ENCODE assay signal across 18 cellular contexts in the genomic region with DNA sequence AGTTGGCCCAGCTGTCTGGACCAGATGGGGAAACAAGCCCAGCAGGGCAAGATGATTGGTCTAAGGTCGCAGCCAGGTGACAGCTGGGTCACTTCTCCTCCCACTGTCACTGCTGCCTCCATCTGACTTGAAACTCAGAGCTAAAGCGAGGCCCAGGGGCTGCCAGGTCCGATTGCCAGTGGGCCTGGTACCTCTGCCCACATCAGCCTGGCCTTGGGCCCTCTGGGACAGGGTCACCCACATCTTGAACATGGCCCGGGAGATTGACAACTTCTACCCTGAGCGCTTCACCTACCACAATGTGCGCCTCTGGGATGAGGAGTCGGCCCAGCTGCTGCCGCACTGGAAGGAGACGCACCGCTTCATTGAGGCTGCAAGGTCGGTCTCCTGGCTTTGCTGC. TPM values are rescaled to one million over a fixed set of nuclear protein-coding genes. Genes with fewer than 3 reads are reported as not detected.
DNase-seq lines count a peak whose midpoint lies in the region; ATAC-seq and TF ChIP-seq lines count a peak whose summit lies in the region.
"Had no signal": no experiment of that assay in that cellular context is flagged by ENCODE, and none has a peak within 500 bp of the region (broad histone marks: within the 10 kb centered on the region; RNA-seq: fewer than 3 reads in every experiment).

No MANE protein-coding gene starts in this region.

- H3K4me1 ChIP-seq in endodermal cell (ENCODE audit: control insufficient read depth, insufficient read depth, low read length) (no peaks in the 10 kb centered on the region), osteoblast (ENCODE audit: insufficient read depth, low read length) (peaks cover 6% of the 10 kb centered on the region)

- TF ChIP-seq CTCF in endodermal cell (conservative IDR thresholded peaks at IDR 0.05) = no peak
- no peak for TF ChIP-seq CTCF in osteoblast (IDR thresholded peaks at IDR 0.05; ENCODE audit: extremely low read depth, low read depth, low read length)

- H3K36me3 ChIP-seq in endodermal cell (ENCODE audit: control insufficient read depth, insufficient read depth, low read length) = peaks cover 4% of the 10 kb centered on the region
- H3K36me3 ChIP-seq in osteoblast (ENCODE audit: insufficient read depth, low read length) = peaks cover 11% of the 10 kb centered on the region

- peaks cover 2% of the 10 kb centered on the region for H3K27me3 Mint-ChIP-seq in endodermal cell (ENCODE audit: insufficient read depth)

- H4K20me1 ChIP-seq in osteoblast (ENCODE audit: insufficient read depth, low read length) = no peaks in the 10 kb centered on the region

- DNase-seq in DMS 273 (lab: John Stamatoyannopoulos, UW; ENCODE audit: unreplicated experiment) (peak; percentile 53), DMS 273 treated with DMSO at 0.1 percent for 48 hours (lab: John Stamatoyannopoulos, UW) (no peak), NAMALWA (ENCODE audit: low spot score) (peak; percentile 41), endodermal cell (peak; percentile 29), osteoblast (ENCODE audit: insufficient read length, low spot score, missing footprints) (peak; percentile 58), NOMO-1 treated with DMSO at 0.1 percent for 48 hours (lab: John Stamatoyannopoulos, UW; ENCODE audit: unreplicated experiment) (no peak)
- no peak for DNase-seq in stimulated activated naive CD4-positive, alpha-beta T cell (lab: John Stamatoyannopoulos, UW)
- DNase-seq: DMS153, KBM-7, MV-4-11, NCI-H1417 treated with DMSO at 0.1 percent for 48 hours, NCI-H1930, NCI-H510A, NCI-H774, SHP77 had no signal

- ATAC-seq in GM21381 (IDR thresholded peaks at IDR 0.05; ENCODE audit: unreplicated experiment) = no peak
- ATAC-seq: Panc1 had no signal

- H3K9me3 ChIP-seq in endodermal cell (ENCODE audit: control insufficient read depth, low read length) = no peaks in the 10 kb centered on the region
- no peaks in the 10 kb centered on the region for H3K9me3 ChIP-seq in osteoblast (ENCODE audit: low read depth, low read length)

- H3K4me2 ChIP-seq in osteoblast (ENCODE audit: insufficient read depth, low read length) = no peak overlapping the region

- H3K27ac Mint-ChIP-seq in endodermal cell = no peak overlapping the region

- no peak overlapping the region for H2AFZ ChIP-seq in osteoblast (ENCODE audit: low read length)

- H3K27me3 ChIP-seq in endodermal cell (ENCODE audit: control insufficient read depth, insufficient read depth, low read length, poor library complexity, severe bottlenecking) (no peaks in the 10 kb centered on the region), osteoblast (ENCODE audit: insufficient read depth, low read length) (no peaks in the 10 kb centered on the region)

- H3K9ac ChIP-seq in endodermal cell (ENCODE audit: extremely low read depth, low read length, poor library complexity, severe bottlenecking) = no peak overlapping the region

- peaks cover 14% of the 10 kb centered on the region for H3K36me3 Mint-ChIP-seq in endodermal cell (ENCODE audit: low read depth)

- H3K27ac ChIP-seq in endodermal cell (ENCODE audit: low read depth, low read length) (no peak overlapping the region), osteoblast (ENCODE audit: low read depth, low read length) (no peak overlapping the region)
- H3K27ac ChIP-seq: 22Rv1 had no signal

- H3K4me3 ChIP-seq in endodermal cell (ENCODE audit: low read length) (no peak overlapping the region), osteoblast (ENCODE audit: insufficient read depth, low read length) (no peak overlapping the region)

- H3K4me1 Mint-ChIP-seq in endodermal cell = peaks cover 2% of the 10 kb centered on the region

- no peaks in the 10 kb centered on the region for H3K9me3 Mint-ChIP-seq in endodermal cell

- H3K79me2 ChIP-seq in osteoblast (ENCODE audit: insufficient read depth, low read length) = no peaks in the 10 kb centered on the region

- WGBS in endodermal cell (ENCODE audit: insufficient coverage in 1 of 2, insufficient read length in 1 of 2), 2 experiments = 92 to 98% methylated on average over 11 of the region's 11 CpGs

- H3K4me3 Mint-ChIP-seq in endodermal cell = no peak overlapping the region

RNA-seq across cellular contexts. Expression of a gene that starts 5.8 kb away (rescaled TPM):
- 10 to 100 TPM; 39.1 to 44.4 TPM for total RNA-seq in endodermal cell
- 22.0 TPM for polyA plus RNA-seq in endodermal cell (2013, experiment 1 of 2)
- polyA plus RNA-seq in endodermal cell (2013, experiment 2 of 2) = 16.0 TPM
- 13.3 and 25.0 TPM in 2 replicates for total RNA-seq in osteoblast

RNA-seq across cellular contexts. Expression of a gene that starts 20.1 kb away (rescaled TPM):
- total RNA-seq in endodermal cell (10 to 100 TPM; 56.6 to 58.6 TPM), osteoblast (33.0 and 34.4 TPM in 2 replicates)
- polyA plus RNA-seq in endodermal cell (2013, experiment 1 of 2) = 30.0 TPM
- 27.5 TPM for polyA plus RNA-seq in endodermal cell (2013, experiment 2 of 2)

RNA-seq across cellular contexts. Expression of a gene that starts 42.9 kb away (rescaled TPM):
- total RNA-seq in endodermal cell = 10 to 100 TPM; 58.0 to 61.7 TPM
- 43.5 TPM for polyA plus RNA-seq in endodermal cell (2013, experiment 1 of 2)
- polyA plus RNA-seq in endodermal cell (2013, experiment 2 of 2) = 39.5 TPM
- total RNA-seq in osteoblast = 21.4 and 23.6 TPM in 2 replicates

RNA-seq across cellular contexts. Expression of a gene that starts 44.2 kb away (rescaled TPM):
- total RNA-seq in endodermal cell (10 to 100 TPM; 40.7 to 47.6 TPM), osteoblast (43.3 and 59.4 TPM in 2 replicates)
- polyA plus RNA-seq in endodermal cell (2013, experiment 1 of 2) = 24.3 TPM
- polyA plus RNA-seq in endodermal cell (2013, experiment 2 of 2) = 30.1 TPM

Comparison
In these comparisons a context has a peak if more than half of its experiments do, and no peak if none do; other contexts are left out.
1. DNase-seq: peak in DMS 273 (single experiment), NAMALWA (single experiment), endodermal cell (single experiment) and osteoblast (single experiment); none in DMS 273 treated with DMSO at 0.1 percent for 48 hours (single experiment), NOMO-1 treated with DMSO at 0.1 percent for 48 hours (single experiment) and stimulated activated naive CD4-positive, alpha-beta T cell (0 of 6).